ENCODE assay signal across 1 cellular context in genomic region chr20:63740501-63741353, GRCh38.
TF ChIP-seq lines count a peak whose summit lies in the region.

No MANE protein-coding gene starts in this region.

TF ChIP-seq in H1, 55 proteins besides CTCF, POLR2A, EP300 and RAD21:
- no peak for TF ChIP-seq PHF8 (conservative IDR thresholded peaks at IDR 0.05; ENCODE audit: low read depth, low read length)
- no peak for TF ChIP-seq ATF3 (IDR thresholded peaks at IDR 0.05; ENCODE audit: insufficient read depth, low read depth, low read length)
- TF ChIP-seq BACH1 (IDR thresholded peaks at IDR 0.05; ENCODE audit: low read length), result peak; percentile 17; the same call in 1 of the 2 replicates
- TF ChIP-seq RFX5 (IDR thresholded peaks at IDR 0.05; ENCODE audit: borderline replicate concordance, low read depth, low read length), result no peak
- TF ChIP-seq HDAC2 (IDR thresholded peaks at IDR 0.05; ENCODE audit: borderline replicate concordance in 1 of 2, low read depth in 2 of 2, low read length in 2 of 2), result no peak; a peak in 1 of 4 replicates
- TF ChIP-seq USF2 (IDR thresholded peaks at IDR 0.05; ENCODE audit: low read length), result no peak
- no peak; a peak in 1 of 4 replicates for TF ChIP-seq SIN3A (conservative IDR thresholded peaks at IDR 0.05 in 1 of 2, IDR thresholded peaks at IDR 0.05 in 1 of 2; ENCODE audit: low read depth in 1 of 2, low read length in 2 of 2)
- 0 out of 2 replicates have a peak, but pooled peaks have one; percentile 11 for TF ChIP-seq SP4 (IDR thresholded peaks at IDR 0.05; ENCODE audit: low read length)
- no peak for TF ChIP-seq EGR1 (IDR thresholded peaks at IDR 0.05; ENCODE audit: borderline replicate concordance, low read depth, low read length)
- TF ChIP-seq CEBPB (IDR thresholded peaks at IDR 0.05; ENCODE audit: low read depth, low read length), result peak; percentile 98
- peak; percentile 34; the same call in 1 of the 2 replicates for TF ChIP-seq MAX (IDR thresholded peaks at IDR 0.05)
- no peak for TF ChIP-seq JUND (IDR thresholded peaks at IDR 0.05; ENCODE audit: low read length)
- 0 out of 2 replicates have a peak, but pooled peaks have one; percentile 8 for TF ChIP-seq TAF1 (IDR thresholded peaks at IDR 0.05; ENCODE audit: low read depth, low read length)
- no peak for TF ChIP-seq NRF1 (IDR thresholded peaks at IDR 0.05; ENCODE audit: low read depth, low read length)
- no peak for TF ChIP-seq CBX8 (IDR thresholded peaks at IDR 0.05; ENCODE audit: borderline replicate concordance, low read depth, low read length)
- no peak for TF ChIP-seq EZH2 (IDR thresholded peaks at IDR 0.05; ENCODE audit: low read depth, low read length, severe bottlenecking)
- no peak for TF ChIP-seq TEAD4 (IDR thresholded peaks at IDR 0.05; ENCODE audit: low read depth, low read length)
- TF ChIP-seq KDM4A (IDR thresholded peaks at IDR 0.05; ENCODE audit: low read depth, low read length, severe bottlenecking), result peak; percentile 4
